ENCODE assay signal across 9 cellular contexts in the genomic region with DNA sequence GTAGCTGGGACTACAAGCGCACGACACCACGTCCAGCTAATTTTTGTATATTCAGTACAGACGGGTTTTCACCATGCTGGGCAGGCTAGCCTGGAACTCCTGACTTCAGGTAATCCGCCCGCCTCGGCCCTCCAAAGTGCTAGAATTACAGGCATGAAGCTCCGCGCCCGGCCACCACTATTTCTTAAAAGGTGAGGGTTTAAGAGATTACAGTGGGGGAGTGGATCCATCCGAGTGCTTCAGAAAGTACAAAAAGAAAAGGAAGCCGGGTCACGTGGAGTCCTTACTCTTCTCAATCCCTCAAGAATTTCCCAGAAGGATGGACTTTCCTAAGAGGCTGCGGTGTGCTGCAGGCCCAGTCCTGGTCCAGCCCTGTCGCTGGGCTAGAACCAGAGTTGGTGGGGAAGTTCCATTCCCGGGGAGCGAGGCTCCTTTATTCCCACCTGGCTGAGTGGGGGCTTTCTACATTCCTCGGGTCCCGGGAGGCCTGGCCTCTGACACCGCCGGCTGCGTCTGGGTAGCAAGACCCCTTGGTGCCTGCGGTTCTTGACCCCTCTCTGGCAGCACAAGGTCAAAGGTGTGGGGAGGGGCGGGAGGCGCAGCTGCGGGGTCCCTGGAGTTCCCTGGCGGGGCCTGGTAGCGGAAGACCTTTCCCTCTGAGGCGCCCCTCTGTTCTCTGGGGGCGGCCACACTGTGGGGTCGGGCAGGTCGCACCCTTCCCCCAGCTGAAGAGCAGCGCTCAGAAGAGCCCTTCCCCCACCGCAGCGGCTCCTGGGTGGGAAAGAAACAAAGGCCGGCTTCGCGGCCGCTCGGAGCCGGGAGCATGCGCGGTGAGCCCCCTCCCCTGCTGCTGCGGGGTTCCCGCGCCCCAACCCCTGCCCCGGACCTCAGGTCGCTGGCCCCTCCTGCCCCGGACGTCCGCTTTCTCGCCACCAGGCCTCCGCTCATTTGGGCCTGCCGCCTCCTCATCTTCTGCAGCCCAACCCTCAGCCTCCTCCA.
DNase-seq lines count a peak whose midpoint lies in the region; ATAC-seq and TF ChIP-seq lines count a peak whose summit lies in the region.
"Had no signal": no experiment of that assay in that cellular context is flagged by ENCODE, and none has a peak within 500 bp of the region (broad histone marks: within the 10 kb centered on the region; RNA-seq: fewer than 3 reads in every experiment).

No MANE protein-coding gene starts in this region.

- no peaks in the 10 kb centered on the region for H3K9me3 ChIP-seq in heart left ventricle

- H3K36me3 Mint-ChIP-seq in neural crest cell (ENCODE audit: low read depth), result no peaks in the 10 kb centered on the region

- ATAC-seq in Right ventricle myocardium inferior, result peak; percentile 49
- ATAC-seq in heart left ventricle, result peak in 3 of 4 donors; percentile 38 to 69 (median 41)
- no peak for ATAC-seq in HG03159 (IDR thresholded peaks at IDR 0.05; ENCODE audit: unreplicated experiment)

- 47 to 68% (median 56%) methylated on average over 34 to 54 of the region's 54 CpGs for WGBS in heart left ventricle, 4 donors

- H3K27me3 ChIP-seq in heart left ventricle, result no peaks in the 10 kb centered on the region

- peak overlapping the region; percentile 67 for H3K27ac Mint-ChIP-seq in neural crest cell (ENCODE audit: unreplicated experiment)

- TF ChIP-seq POLR2A in heart left ventricle (IDR thresholded peaks at IDR 0.05), result no peak
- TF ChIP-seq POLR2A in erythroblast (IDR thresholded peaks at IDR 0.05; ENCODE audit: low read length), result no peak

- H3K27me3 Mint-ChIP-seq in neural crest cell (ENCODE audit: low read depth), result no peaks in the 10 kb centered on the region

- peak overlapping the region in 11 of 12 donors; percentile 24 to 61 (median 46) for H3K4me3 ChIP-seq in heart left ventricle

- peak overlapping the region in 6 of 12 donors; percentile 5 to 70 (median 28) for H3K27ac ChIP-seq in heart left ventricle

- H3K4me3 Mint-ChIP-seq in neural crest cell, result peak overlapping the region; percentile 52

- peaks cover 19% of the 10 kb centered on the region for H3K4me1 Mint-ChIP-seq in neural crest cell

- intact Hi-C loops in Right ventricle myocardium inferior (cut with DNase I), result loop anchor here (10.0 kb wide), 1 partner anchor 49 kb away; no protein-coding TSS in a partner anchor
- intact Hi-C loops in cardiac septum (cut with DNase I), result loop anchor here (10.0 kb wide), 1 partner anchor 49 kb away; no protein-coding TSS in a partner anchor
- intact Hi-C loops in heart left ventricle (cut with DNase I), result loop anchor here in 3 of 10 donors (10.0 kb wide), 2 partner anchors 49 to 149 kb away; no protein-coding TSS in a partner anchor

- DNase-seq in Right ventricle myocardium inferior (ENCODE audit: missing footprints), result no peak
- no peak for DNase-seq in cardiac septum (ENCODE audit: low spot score)
- DNase-seq in heart left ventricle, result peak; percentile 34 to 69 (median 45)
- peak; percentile 47 for DNase-seq in neural crest cell (ENCODE audit: low read depth, low spot score)
- no peak for DNase-seq in germinal center (ENCODE audit: low spot score)
- DNase-seq in erythroblast (lab: John Stamatoyannopoulos, UW), result no peak
- no peak for DNase-seq in LoVo (ENCODE audit: low spot score)
- DNase-seq: SHP77 treated with DMSO at 0.1 percent for 48 hours had no signal

- no peaks in the 10 kb centered on the region for H3K36me3 ChIP-seq in heart left ventricle

- H3K9me3 Mint-ChIP-seq in neural crest cell, result peaks cover 5% of the 10 kb centered on the region

- peaks cover 0 to 66% (median 5%) of the 10 kb centered on the region in 12 donors for H3K4me1 ChIP-seq in heart left ventricle

- TF ChIP-seq CTCF in heart left ventricle (IDR thresholded peaks at IDR 0.05), result no peak
- no peak for TF ChIP-seq CTCF in neural crest cell (conservative IDR thresholded peaks at IDR 0.05)

Comparison
In these comparisons a context has a peak if more than half of its experiments do, and no peak if none do; other contexts are left out.
1. DNase-seq: peak in heart left ventricle (5 of 5) and neural crest cell (single experiment); none in Right ventricle myocardium inferior (single experiment), cardiac septum (single experiment), germinal center (single experiment), erythroblast (0 of 2) and LoVo (single experiment).